In the genomic region with DNA sequence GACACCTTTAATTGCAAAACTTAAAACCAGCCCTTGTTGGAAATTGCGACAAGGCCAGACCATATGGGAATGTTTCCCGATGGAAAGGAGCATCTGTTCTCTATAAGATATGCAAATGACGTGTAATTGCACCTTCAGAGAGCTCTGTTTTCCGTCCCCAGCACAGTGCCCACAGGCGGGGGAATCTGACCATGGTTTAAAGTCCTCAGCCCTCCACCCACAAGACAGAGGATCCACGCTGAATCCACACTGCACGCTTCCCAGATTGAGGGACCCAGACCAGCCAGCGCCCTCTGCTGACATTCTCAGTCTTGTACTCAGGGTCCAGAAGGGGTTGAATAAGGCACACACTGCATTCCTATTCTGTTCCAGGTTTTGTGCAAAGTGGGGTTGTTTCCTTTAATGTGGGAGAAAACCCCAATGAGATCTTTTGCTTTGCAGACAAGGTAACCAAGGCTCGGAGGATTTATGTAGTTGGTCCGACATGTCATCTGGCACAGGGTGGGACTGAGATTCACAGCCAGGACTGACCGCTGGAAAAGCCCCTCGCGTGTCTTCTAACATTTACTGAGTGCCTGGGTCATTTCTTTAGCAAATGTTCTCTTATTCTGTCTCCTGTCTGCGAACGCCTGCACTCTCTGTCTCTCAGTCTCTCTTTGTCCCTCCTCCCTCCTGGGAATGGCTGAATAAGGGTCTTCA, we compare ENCODE assay signal across 8 cellular contexts. TPM values are rescaled to one million over a fixed set of nuclear protein-coding genes. Genes with fewer than 3 reads are reported as not detected.
A peak's percentile ranks its signal among the peaks of the same experiment; 100 is the strongest.
DNase-seq lines count a peak whose midpoint lies in the region; ATAC-seq, FAIRE-seq and TF ChIP-seq lines count a peak whose summit lies in the region.

No MANE protein-coding gene starts in this region.

- H4K20me1 ChIP-seq in endothelial cell of umbilical vein (replicated peaks; ENCODE audit: control insufficient read depth, extremely low read depth, insufficient read depth, low read length): no peaks in the 10 kb centered on the region

- peak; percentile 79 for FAIRE-seq in endothelial cell of umbilical vein (lab: Jason Lieb, UNC)

- TF ChIP-seq CTCF in LNCAP (IDR thresholded peaks at IDR 0.05) (peak; percentile 72), VCaP (conservative IDR thresholded peaks at IDR 0.05) (peak; percentile 93), endothelial cell of umbilical vein (IDR thresholded peaks at IDR 0.05; ENCODE audit: extremely low read depth in 1 of 2, insufficient read depth in 1 of 2, low read depth in 1 of 2, low read length in 2 of 2) (peak; percentile 50 to 73), tibial artery (IDR thresholded peaks at IDR 0.05) (peak; percentile 61 to 67)

- no peaks in the 10 kb centered on the region for H3K9me1 ChIP-seq in endothelial cell of umbilical vein (replicated peaks; ENCODE audit: control insufficient read depth, extremely low read depth, insufficient read depth, low read length)

- H3K27ac ChIP-seq in VCaP: no peak overlapping the region
- H3K27ac ChIP-seq in endothelial cell of umbilical vein (ENCODE audit: insufficient read depth, low read depth, low read length): no peak overlapping the region
- no peak overlapping the region for H3K27ac ChIP-seq in tibial artery

- TF ChIP-seq POLR2A in endothelial cell of umbilical vein (IDR thresholded peaks at IDR 0.05; ENCODE audit: low read depth, low read length): no peak

- no peak overlapping the region for H2AFZ ChIP-seq in endothelial cell of umbilical vein (ENCODE audit: low read depth, low read length)

- peaks cover 4 to 5% of the 10 kb centered on the region in 2 experiments for H3K27me3 ChIP-seq in endothelial cell of umbilical vein (ENCODE audit: control insufficient read depth in 2 of 2, insufficient read depth in 2 of 2, low read length in 2 of 2)
- no peaks in the 10 kb centered on the region for H3K27me3 ChIP-seq in tibial artery

- no peaks in the 10 kb centered on the region for H3K4me1 ChIP-seq in endothelial cell of umbilical vein (ENCODE audit: control insufficient read depth, extremely low read depth, insufficient read depth, low read length)
- no peaks in the 10 kb centered on the region for H3K4me1 ChIP-seq in tibial artery

- ATAC-seq in GM18502 (IDR thresholded peaks at IDR 0.05; ENCODE audit: poor library complexity, unreplicated experiment) (no peak), GM18861 (IDR thresholded peaks at IDR 0.05; ENCODE audit: unreplicated experiment) (no peak)

- H3K9me3 ChIP-seq in endothelial cell of umbilical vein (replicated peaks; ENCODE audit: control insufficient read depth, insufficient read depth, low read length): no peaks in the 10 kb centered on the region
- no peaks in the 10 kb centered on the region for H3K9me3 ChIP-seq in tibial artery

- DNase-seq in DMS53 (lab: John Stamatoyannopoulos, UW) (peak; percentile 60), endothelial cell of umbilical vein (ENCODE audit: low read depth, low spot score) (peak; percentile 49), midbrain (lab: John Stamatoyannopoulos, UW) (peak; percentile 72), tibial artery (peak; percentile 65 to 76)

- intact Hi-C loops in endothelial cell of umbilical vein (cut with micrococcal nuclease) (loop anchor here (1.0 to 2.0 kb wide), 4 partner anchors 37 to 535 kb away; a partner anchor contains a TSS), tibial artery (cut with DNase I; ENCODE audit: low total_unique reads) (loop anchor here (5.0 to 10.0 kb wide), 2 partner anchors 99 to 347 kb away; no protein-coding TSS in a partner anchor)

- POLR2A ChIA-PET in endothelial cell of umbilical vein (lab: Charles Lee): no interaction called here

- H3K9ac ChIP-seq in endothelial cell of umbilical vein (replicated peaks; ENCODE audit: extremely low read depth, insufficient read depth, low read length): no peak overlapping the region

- no TSS peak for BruUV-seq in endothelial cell of umbilical vein (replicated peaks; lab: Mats Ljungman, UMichigan)

- H3K79me2 ChIP-seq in endothelial cell of umbilical vein (ENCODE audit: control insufficient read depth, insufficient read depth, low read length): no peaks in the 10 kb centered on the region

- no peak overlapping the region for H3K4me2 ChIP-seq in endothelial cell of umbilical vein (ENCODE audit: insufficient read depth, low read length)

- H3K4me3 ChIP-seq in endothelial cell of umbilical vein (replicated peaks in 1 of 3; ENCODE audit: insufficient read depth in 1 of 3, low read depth in 1 of 3, low read length in 3 of 3): no peak overlapping the region
- H3K4me3 ChIP-seq in tibial artery: no peak overlapping the region

- CTCF ChIA-PET in endothelial cell of umbilical vein (lab: Charles Lee): interaction anchor here (1.1 to 4.1 kb wide), 6 partner anchors 52 to 103 kb away, joined by 3 to 37 read pairs (median 4); no protein-coding TSS in a partner anchor

- H3K36me3 ChIP-seq in endothelial cell of umbilical vein (ENCODE audit: control insufficient read depth in 2 of 2, extremely low read depth in 1 of 2, insufficient read depth in 2 of 2, low read length in 2 of 2) (no peaks in the 10 kb centered on the region), tibial artery (no peaks in the 10 kb centered on the region)

- dilution Hi-C loops in endothelial cell of umbilical vein (cut with MboI; ENCODE audit: extremely low pct_ligation_motif_present, low sequenced_read_pairs): no loop called here

TF ChIP-seq in endothelial cell of umbilical vein, 7 proteins besides CTCF, POLR2A, EP300 and RAD21:
- TF ChIP-seq MYC (IDR thresholded peaks at IDR 0.05; ENCODE audit: low read depth, low read length) (no peak), GATA2 (IDR thresholded peaks at IDR 0.05; ENCODE audit: insufficient read depth, insufficient read length, low read depth, low read length) (no peak), EZH2 (IDR thresholded peaks at IDR 0.05; ENCODE audit: borderline replicate concordance, low read depth, low read length, severe bottlenecking) (no peak), JUN (IDR thresholded peaks at IDR 0.05; ENCODE audit: borderline replicate concordance, insufficient read depth, insufficient read length, low read depth) (no peak), FOS (IDR thresholded peaks at IDR 0.05; ENCODE audit: borderline replicate concordance, insufficient read depth, low read length) (no peak), POLR2AphosphoS5 (IDR thresholded peaks at IDR 0.05; ENCODE audit: insufficient read depth, low read depth, low read length) (no peak)
- TF ChIP-seq, protein P1, sequence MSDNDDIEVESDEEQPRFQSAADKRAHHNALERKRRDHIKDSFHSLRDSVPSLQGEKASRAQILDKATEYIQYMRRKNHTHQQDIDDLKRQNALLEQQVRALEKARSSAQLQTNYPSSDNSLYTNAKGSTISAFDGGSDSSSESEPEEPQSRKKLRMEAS (IDR thresholded peaks at IDR 0.05; ENCODE audit: insufficient read depth, insufficient read length): no peak

RNA-seq across cellular contexts. Expression of a gene that starts 36.8 kb away (rescaled TPM):
- 5.2 and 5.4 TPM in 2 replicates for total RNA-seq in endothelial cell of umbilical vein
- polyA plus RNA-seq in endothelial cell of umbilical vein: 6.4 and 6.8 TPM in 2 replicates
- 4.2 and 4.8 TPM in 2 replicates for polyA plus RNA-seq in endothelial cell of umbilical vein (2011; cell fraction: cytosol; rRNA removed)
- polyA plus RNA-seq in endothelial cell of umbilical vein (2011; cell fraction: nucleus; rRNA removed): 6.1 and 6.3 TPM in 2 replicates
- polyA plus RNA-seq in endothelial cell of umbilical vein (2012): 2.4 and 3.3 TPM in 2 replicates
- polyA minus RNA-seq in endothelial cell of umbilical vein: 5.2 and 5.7 TPM in 2 replicates
- 4.6 TPM for polyA minus RNA-seq in endothelial cell of umbilical vein (2011; cell fraction: cytosol; rRNA and poly(A)+ RNA removed)
- polyA minus RNA-seq in endothelial cell of umbilical vein (2011; cell fraction: nucleus; rRNA and poly(A)+ RNA removed): 4.6 and 4.9 TPM in 2 replicates
